ENCODE assay signal across 1 cellular context in genomic region chr18:11908182-11909080, GRCh38.
TF ChIP-seq lines count a peak whose summit lies in the region.

MPPE1 (minus strand) TSS chr18:11908317; CDS start chr18:11897264, 11,053 bp downstream.

TF ChIP-seq in HepG2, 621 proteins besides CTCF, POLR2A, EP300 and RAD21 (continued from another document and continues in another):
- TF ChIP-seq AHDC1 (CRISPR knock-in tag; IDR thresholded peaks at IDR 0.05; ENCODE audit: borderline replicate concordance) (peak; percentile 55; the same call in 1 of the 2 replicates), ZNF225 (CRISPR knock-in tag; IDR thresholded peaks at IDR 0.05) (0 out of 2 replicates have a peak, but pooled peaks have one; percentile 51), PBX2 (CRISPR knock-in tag; IDR thresholded peaks at IDR 0.05) (no peak), KLF16 (CRISPR knock-in tag; IDR thresholded peaks at IDR 0.05) (peak in 1 of 2 experiments; percentile 53; a peak in 1 of 4 replicates), ZIK1 (CRISPR knock-in tag; IDR thresholded peaks at IDR 0.05; ENCODE audit: borderline replicate concordance, low read depth) (no peak), ZNF639 (CRISPR knock-in tag; conservative IDR thresholded peaks at IDR 0.05) (no peak; the same call in 1 of the 2 replicates), ZBTB14 (CRISPR knock-in tag; IDR thresholded peaks at IDR 0.05) (peak; percentile 92), ZNF10 (CRISPR knock-in tag; IDR thresholded peaks at IDR 0.05; ENCODE audit: borderline replicate concordance, low read depth) (no peak), NFYC (CRISPR knock-in tag; IDR thresholded peaks at IDR 0.05) (no peak), SPEN (CRISPR knock-in tag; IDR thresholded peaks at IDR 0.05; ENCODE audit: low read depth) (peak; percentile 80), DZIP1 (CRISPR knock-in tag; IDR thresholded peaks at IDR 0.05) (no peak), BCLAF1 (IDR thresholded peaks at IDR 0.05) (no peak), LBX2 (CRISPR knock-in tag; IDR thresholded peaks at IDR 0.05; ENCODE audit: borderline replicate concordance) (no peak), PCBP2 (optimal IDR thresholded peaks at IDR 0.05; ENCODE audit: low read depth, low read length, poor library complexity, severe bottlenecking) (no peak), MAFF (IDR thresholded peaks at IDR 0.05; ENCODE audit: low read depth, low read length) (no peak), ZFP36L1 (CRISPR knock-in tag; IDR thresholded peaks at IDR 0.05) (no peak), SOX5 (CRISPR knock-in tag; IDR thresholded peaks at IDR 0.05; ENCODE audit: borderline replicate concordance) (no peak), ELF3 (CRISPR knock-in tag; IDR thresholded peaks at IDR 0.05) (peak; percentile 93), IKZF1 (IDR thresholded peaks at IDR 0.05) (no peak), ZNF180 (CRISPR knock-in tag; IDR thresholded peaks at IDR 0.05; ENCODE audit: borderline replicate concordance, low read depth) (no peak), ZFP36 (IDR thresholded peaks at IDR 0.05; ENCODE audit: borderline replicate concordance, low read depth, low read length, partially characterized antibody) (no peak), FOXM1 (CRISPR knock-in tag; IDR thresholded peaks at IDR 0.05) (no peak), IRF9 (CRISPR knock-in tag; IDR thresholded peaks at IDR 0.05; ENCODE audit: borderline replicate concordance) (peak; percentile 80; the same call in 1 of the 2 replicates), GLI4 (CRISPR knock-in tag; IDR thresholded peaks at IDR 0.05; ENCODE audit: borderline replicate concordance) (no peak), PAX8 (CRISPR knock-in tag; IDR thresholded peaks at IDR 0.05; ENCODE audit: borderline replicate concordance) (no peak), ZNF260 (CRISPR knock-in tag; IDR thresholded peaks at IDR 0.05; ENCODE audit: borderline replicate concordance, low read depth) (no peak), RORA (CRISPR knock-in tag; IDR thresholded peaks at IDR 0.05) (no peak), RBFOX2 (IDR thresholded peaks at IDR 0.05; ENCODE audit: low read depth, low read length) (peak; percentile 91), RARG (CRISPR knock-in tag; IDR thresholded peaks at IDR 0.05; ENCODE audit: low read depth) (no peak), ZNF124 (CRISPR knock-in tag; IDR thresholded peaks at IDR 0.05) (peak; percentile 49; the same call in 1 of the 2 replicates), THRA (CRISPR knock-in tag; IDR thresholded peaks at IDR 0.05; ENCODE audit: borderline replicate concordance) (peak; percentile 56), NFE2 (CRISPR knock-in tag; IDR thresholded peaks at IDR 0.05) (no peak), ZGPAT (CRISPR knock-in tag; IDR thresholded peaks at IDR 0.05) (peak; percentile 80; the same call in 1 of the 2 replicates), ZBTB37 (CRISPR knock-in tag; IDR thresholded peaks at IDR 0.05) (no peak)
